ENCODE assay signal across 1 cellular context in genomic region chr9:98903938-98904560, GRCh38.
TF ChIP-seq lines count a peak whose summit lies in the region.

No MANE protein-coding gene starts in this region.

TF ChIP-seq in K562, 482 proteins besides CTCF, POLR2A, EP300 and RAD21 (continued from another document):
- no peak for TF ChIP-seq NKRF (IDR thresholded peaks at IDR 0.05; ENCODE audit: borderline replicate concordance)
- no peak for TF ChIP-seq KLF16 (IDR thresholded peaks at IDR 0.05)
- no peak for TF ChIP-seq ZNF184 (CRISPR knock-in tag; IDR thresholded peaks at IDR 0.05)
- TF ChIP-seq EWSR1 (IDR thresholded peaks at IDR 0.05; ENCODE audit: borderline replicate concordance, low read depth, partially characterized antibody) = no peak
- TF ChIP-seq MAZ (CRISPR knock-in tag; conservative IDR thresholded peaks at IDR 0.05 in 1 of 2, IDR thresholded peaks at IDR 0.05 in 1 of 2) = no peak; a peak in 1 of 4 replicates
- peak in 1 of 2 experiments; percentile 61; a peak in 1 of 4 replicates for TF ChIP-seq RCOR1 (IDR thresholded peaks at IDR 0.05; ENCODE audit: borderline replicate concordance in 1 of 2, low read depth in 2 of 2, low read length in 2 of 2)
- TF ChIP-seq JUND (IDR thresholded peaks at IDR 0.05; ENCODE audit: borderline replicate concordance, low read depth, low read length) = peak; percentile 5; the same call in 1 of the 2 replicates
- TF ChIP-seq JUND (tag; IDR thresholded peaks at IDR 0.05; ENCODE audit: borderline replicate concordance, low read depth, low read length) = no peak; the same call in 2 of the 3 replicates
- TF ChIP-seq HEY1 (CRISPR knock-in tag; IDR thresholded peaks at IDR 0.05; ENCODE audit: borderline replicate concordance) = no peak
- peak; percentile 96 for TF ChIP-seq ZNF3 (CRISPR knock-in tag; IDR thresholded peaks at IDR 0.05)
- TF ChIP-seq HNRNPH1 (optimal IDR thresholded peaks at IDR 0.05; ENCODE audit: low read depth, low read length) = no peak
- no peak for TF ChIP-seq SP1 (CRISPR knock-in tag; IDR thresholded peaks at IDR 0.05)
- no peak for TF ChIP-seq KLF10 (CRISPR knock-in tag; IDR thresholded peaks at IDR 0.05)
- no peak for TF ChIP-seq ETV1 (tag; conservative IDR thresholded peaks at IDR 0.05; ENCODE audit: low read depth)
- no peak for TF ChIP-seq KHSRP (IDR thresholded peaks at IDR 0.05)
- TF ChIP-seq CHAMP1 (IDR thresholded peaks at IDR 0.05) = no peak
- TF ChIP-seq ZNF589 (CRISPR knock-in tag; IDR thresholded peaks at IDR 0.05; ENCODE audit: low read depth) = no peak
- TF ChIP-seq MCM5 (IDR thresholded peaks at IDR 0.05; ENCODE audit: low read depth) = no peak
- peak; percentile 58 for TF ChIP-seq PKNOX1 (IDR thresholded peaks at IDR 0.05)
- TF ChIP-seq CTBP1 (IDR thresholded peaks at IDR 0.05; ENCODE audit: borderline replicate concordance) = 0 out of 2 replicates have a peak, but pooled peaks have one; percentile 28
- no peak for TF ChIP-seq ZC3H4 (CRISPR knock-in tag; IDR thresholded peaks at IDR 0.05; ENCODE audit: borderline replicate concordance)
- TF ChIP-seq, protein P1, sequence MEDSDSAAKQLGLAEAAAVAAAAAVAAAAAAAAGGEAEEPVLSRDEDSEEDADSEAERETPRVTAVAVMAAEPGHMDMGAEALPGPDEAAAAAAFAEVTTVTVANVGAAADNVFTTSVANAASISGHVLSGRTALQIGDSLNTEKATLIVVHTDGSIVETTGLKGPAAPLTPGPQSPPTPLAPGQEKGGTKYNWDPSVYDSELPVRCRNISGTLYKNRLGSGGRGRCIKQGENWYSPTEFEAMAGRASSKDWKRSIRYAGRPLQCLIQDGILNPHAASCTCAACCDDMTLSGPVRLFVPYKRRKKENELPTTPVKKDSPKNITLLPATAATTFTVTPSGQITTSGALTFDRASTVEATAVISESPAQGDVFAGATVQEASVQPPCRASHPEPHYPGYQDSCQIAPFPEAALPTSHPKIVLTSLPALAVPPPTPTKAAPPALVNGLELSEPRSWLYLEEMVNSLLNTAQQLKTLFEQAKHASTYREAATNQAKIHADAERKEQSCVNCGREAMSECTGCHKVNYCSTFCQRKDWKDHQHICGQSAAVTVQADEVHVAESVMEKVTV (CRISPR knock-in tag; IDR thresholded peaks at IDR 0.05) = peak; percentile 46; the same call in 1 of the 2 replicates
- TF ChIP-seq ESRRA (IDR thresholded peaks at IDR 0.05; ENCODE audit: borderline replicate concordance, low read depth) = peak; percentile 62; the same call in 1 of the 2 replicates
- no peak for TF ChIP-seq POLR2B (IDR thresholded peaks at IDR 0.05; ENCODE audit: low read depth, partially characterized antibody)
- TF ChIP-seq HDAC8 (tag; IDR thresholded peaks at IDR 0.05) = no peak
- no peak for TF ChIP-seq L3MBTL2 (IDR thresholded peaks at IDR 0.05)
- TF ChIP-seq, protein P2, sequence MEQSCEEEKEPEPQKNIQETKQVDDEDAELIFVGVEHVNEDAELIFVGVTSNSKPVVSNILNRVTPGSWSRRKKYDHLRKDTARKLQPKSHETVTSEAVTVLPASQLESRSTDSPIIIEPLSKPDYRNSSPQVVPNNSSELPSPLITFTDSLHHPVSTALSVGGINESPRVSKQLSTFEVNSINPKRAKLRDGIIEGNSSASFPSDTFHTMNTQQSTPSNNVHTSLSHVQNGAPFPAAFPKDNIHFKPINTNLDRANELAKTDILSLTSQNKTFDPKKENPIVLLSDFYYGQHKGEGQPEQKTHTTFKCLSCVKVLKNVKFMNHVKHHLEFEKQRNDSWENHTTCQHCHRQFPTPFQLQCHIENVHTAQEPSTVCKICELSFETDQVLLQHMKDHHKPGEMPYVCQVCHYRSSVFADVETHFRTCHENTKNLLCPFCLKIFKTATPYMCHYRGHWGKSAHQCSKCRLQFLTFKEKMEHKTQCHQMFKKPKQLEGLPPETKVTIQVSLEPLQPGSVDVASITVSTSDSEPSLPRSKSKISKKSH (CRISPR knock-in tag; IDR thresholded peaks at IDR 0.05) = no peak
- TF ChIP-seq, protein P3, sequence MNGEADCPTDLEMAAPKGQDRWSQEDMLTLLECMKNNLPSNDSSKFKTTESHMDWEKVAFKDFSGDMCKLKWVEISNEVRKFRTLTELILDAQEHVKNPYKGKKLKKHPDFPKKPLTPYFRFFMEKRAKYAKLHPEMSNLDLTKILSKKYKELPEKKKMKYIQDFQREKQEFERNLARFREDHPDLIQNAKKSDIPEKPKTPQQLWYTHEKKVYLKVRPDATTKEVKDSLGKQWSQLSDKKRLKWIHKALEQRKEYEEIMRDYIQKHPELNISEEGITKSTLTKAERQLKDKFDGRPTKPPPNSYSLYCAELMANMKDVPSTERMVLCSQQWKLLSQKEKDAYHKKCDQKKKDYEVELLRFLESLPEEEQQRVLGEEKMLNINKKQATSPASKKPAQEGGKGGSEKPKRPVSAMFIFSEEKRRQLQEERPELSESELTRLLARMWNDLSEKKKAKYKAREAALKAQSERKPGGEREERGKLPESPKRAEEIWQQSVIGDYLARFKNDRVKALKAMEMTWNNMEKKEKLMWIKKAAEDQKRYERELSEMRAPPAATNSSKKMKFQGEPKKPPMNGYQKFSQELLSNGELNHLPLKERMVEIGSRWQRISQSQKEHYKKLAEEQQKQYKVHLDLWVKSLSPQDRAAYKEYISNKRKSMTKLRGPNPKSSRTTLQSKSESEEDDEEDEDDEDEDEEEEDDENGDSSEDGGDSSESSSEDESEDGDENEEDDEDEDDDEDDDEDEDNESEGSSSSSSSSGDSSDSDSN (IDR thresholded peaks at IDR 0.05; ENCODE audit: borderline replicate concordance in 1 of 2, low read depth in 2 of 2, low read length in 2 of 2) = no peak
- no peak for TF ChIP-seq ZNF282 (CRISPR knock-in tag; IDR thresholded peaks at IDR 0.05)
- no peak for TF ChIP-seq ZSCAN29 (IDR thresholded peaks at IDR 0.05)
- no peak for TF ChIP-seq E4F1 (CRISPR knock-in tag; IDR thresholded peaks at IDR 0.05; ENCODE audit: borderline replicate concordance)
- TF ChIP-seq, protein P4, sequence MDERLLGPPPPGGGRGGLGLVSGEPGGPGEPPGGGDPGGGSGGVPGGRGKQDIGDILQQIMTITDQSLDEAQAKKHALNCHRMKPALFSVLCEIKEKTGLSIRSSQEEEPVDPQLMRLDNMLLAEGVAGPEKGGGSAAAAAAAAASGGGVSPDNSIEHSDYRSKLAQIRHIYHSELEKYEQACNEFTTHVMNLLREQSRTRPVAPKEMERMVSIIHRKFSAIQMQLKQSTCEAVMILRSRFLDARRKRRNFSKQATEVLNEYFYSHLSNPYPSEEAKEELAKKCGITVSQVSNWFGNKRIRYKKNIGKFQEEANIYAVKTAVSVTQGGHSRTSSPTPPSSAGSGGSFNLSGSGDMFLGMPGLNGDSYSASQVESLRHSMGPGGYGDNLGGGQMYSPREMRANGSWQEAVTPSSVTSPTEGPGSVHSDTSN (CRISPR knock-in tag; IDR thresholded peaks at IDR 0.05; ENCODE audit: low read depth) = no peak
- TF ChIP-seq, protein P4 (tag; conservative IDR thresholded peaks at IDR 0.05; ENCODE audit: low read depth) = 0 out of 2 replicates have a peak, but pooled peaks have one; percentile 21
- no peak for TF ChIP-seq ZNF175 (CRISPR knock-in tag; IDR thresholded peaks at IDR 0.05; ENCODE audit: low read depth)
- TF ChIP-seq SMARCB1 (IDR thresholded peaks at IDR 0.05; ENCODE audit: insufficient read length, low read depth) = no peak
- TF ChIP-seq, protein P5, sequence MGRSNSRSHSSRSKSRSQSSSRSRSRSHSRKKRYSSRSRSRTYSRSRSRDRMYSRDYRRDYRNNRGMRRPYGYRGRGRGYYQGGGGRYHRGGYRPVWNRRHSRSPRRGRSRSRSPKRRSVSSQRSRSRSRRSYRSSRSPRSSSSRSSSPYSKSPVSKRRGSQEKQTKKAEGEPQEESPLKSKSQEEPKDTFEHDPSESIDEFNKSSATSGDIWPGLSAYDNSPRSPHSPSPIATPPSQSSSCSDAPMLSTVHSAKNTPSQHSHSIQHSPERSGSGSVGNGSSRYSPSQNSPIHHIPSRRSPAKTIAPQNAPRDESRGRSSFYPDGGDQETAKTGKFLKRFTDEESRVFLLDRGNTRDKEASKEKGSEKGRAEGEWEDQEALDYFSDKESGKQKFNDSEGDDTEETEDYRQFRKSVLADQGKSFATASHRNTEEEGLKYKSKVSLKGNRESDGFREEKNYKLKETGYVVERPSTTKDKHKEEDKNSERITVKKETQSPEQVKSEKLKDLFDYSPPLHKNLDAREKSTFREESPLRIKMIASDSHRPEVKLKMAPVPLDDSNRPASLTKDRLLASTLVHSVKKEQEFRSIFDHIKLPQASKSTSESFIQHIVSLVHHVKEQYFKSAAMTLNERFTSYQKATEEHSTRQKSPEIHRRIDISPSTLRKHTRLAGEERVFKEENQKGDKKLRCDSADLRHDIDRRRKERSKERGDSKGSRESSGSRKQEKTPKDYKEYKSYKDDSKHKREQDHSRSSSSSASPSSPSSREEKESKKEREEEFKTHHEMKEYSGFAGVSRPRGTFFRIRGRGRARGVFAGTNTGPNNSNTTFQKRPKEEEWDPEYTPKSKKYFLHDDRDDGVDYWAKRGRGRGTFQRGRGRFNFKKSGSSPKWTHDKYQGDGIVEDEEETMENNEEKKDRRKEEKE (IDR thresholded peaks at IDR 0.05; ENCODE audit: borderline replicate concordance in 1 of 2, control insufficient read depth in 1 of 2, low read depth in 2 of 2, low read length in 1 of 2) = no peak
- peak; percentile 55 for TF ChIP-seq MEIS2 (IDR thresholded peaks at IDR 0.05; ENCODE audit: partially characterized antibody)
- no peak for TF ChIP-seq TAF7 (tag; IDR thresholded peaks at IDR 0.05)
